ENCODE assay signal across 1 cellular context in the genomic region with DNA sequence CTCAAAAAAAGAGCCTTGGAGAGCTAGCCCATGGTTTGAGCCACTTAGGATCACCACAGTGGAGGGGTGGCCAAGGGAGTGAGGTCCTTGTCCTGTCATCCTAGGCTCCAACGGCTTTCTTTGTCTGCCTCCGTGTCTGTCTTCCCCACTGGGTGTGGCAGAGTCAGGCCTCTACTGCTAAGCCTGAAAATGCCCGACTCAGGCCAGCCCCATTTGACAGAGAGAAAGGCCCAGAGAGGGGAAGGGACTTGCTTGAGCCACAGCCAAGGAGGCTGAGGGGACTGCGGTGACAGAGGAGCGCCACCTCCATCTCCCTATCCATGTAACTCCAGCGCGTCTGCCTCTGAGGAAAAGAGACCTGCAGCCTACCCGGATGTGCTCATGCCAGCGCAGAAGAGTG.
TF ChIP-seq lines count a peak whose summit lies in the region.

No MANE protein-coding gene starts in this region.

TF ChIP-seq in HepG2, 621 proteins besides CTCF, POLR2A, EP300 and RAD21:
- TF ChIP-seq, protein P1, sequence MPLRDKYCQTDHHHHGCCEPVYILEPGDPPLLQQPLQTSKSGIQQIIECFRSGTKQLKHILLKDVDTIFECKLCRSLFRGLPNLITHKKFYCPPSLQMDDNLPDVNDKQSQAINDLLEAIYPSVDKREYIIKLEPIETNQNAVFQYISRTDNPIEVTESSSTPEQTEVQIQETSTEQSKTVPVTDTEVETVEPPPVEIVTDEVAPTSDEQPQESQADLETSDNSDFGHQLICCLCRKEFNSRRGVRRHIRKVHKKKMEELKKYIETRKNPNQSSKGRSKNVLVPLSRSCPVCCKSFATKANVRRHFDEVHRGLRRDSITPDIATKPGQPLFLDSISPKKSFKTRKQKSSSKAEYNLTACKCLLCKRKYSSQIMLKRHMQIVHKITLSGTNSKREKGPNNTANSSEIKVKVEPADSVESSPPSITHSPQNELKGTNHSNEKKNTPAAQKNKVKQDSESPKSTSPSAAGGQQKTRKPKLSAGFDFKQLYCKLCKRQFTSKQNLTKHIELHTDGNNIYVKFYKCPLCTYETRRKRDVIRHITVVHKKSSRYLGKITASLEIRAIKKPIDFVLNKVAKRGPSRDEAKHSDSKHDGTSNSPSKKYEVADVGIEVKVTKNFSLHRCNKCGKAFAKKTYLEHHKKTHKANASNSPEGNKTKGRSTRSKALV (CRISPR knock-in tag; IDR thresholded peaks at IDR 0.05): no peak
- no peak for TF ChIP-seq KLF9 (CRISPR knock-in tag; IDR thresholded peaks at IDR 0.05; ENCODE audit: low read depth)
- TF ChIP-seq KDM5A (IDR thresholded peaks at IDR 0.05; ENCODE audit: borderline replicate concordance, low read length): no peak
- TF ChIP-seq, protein P2, sequence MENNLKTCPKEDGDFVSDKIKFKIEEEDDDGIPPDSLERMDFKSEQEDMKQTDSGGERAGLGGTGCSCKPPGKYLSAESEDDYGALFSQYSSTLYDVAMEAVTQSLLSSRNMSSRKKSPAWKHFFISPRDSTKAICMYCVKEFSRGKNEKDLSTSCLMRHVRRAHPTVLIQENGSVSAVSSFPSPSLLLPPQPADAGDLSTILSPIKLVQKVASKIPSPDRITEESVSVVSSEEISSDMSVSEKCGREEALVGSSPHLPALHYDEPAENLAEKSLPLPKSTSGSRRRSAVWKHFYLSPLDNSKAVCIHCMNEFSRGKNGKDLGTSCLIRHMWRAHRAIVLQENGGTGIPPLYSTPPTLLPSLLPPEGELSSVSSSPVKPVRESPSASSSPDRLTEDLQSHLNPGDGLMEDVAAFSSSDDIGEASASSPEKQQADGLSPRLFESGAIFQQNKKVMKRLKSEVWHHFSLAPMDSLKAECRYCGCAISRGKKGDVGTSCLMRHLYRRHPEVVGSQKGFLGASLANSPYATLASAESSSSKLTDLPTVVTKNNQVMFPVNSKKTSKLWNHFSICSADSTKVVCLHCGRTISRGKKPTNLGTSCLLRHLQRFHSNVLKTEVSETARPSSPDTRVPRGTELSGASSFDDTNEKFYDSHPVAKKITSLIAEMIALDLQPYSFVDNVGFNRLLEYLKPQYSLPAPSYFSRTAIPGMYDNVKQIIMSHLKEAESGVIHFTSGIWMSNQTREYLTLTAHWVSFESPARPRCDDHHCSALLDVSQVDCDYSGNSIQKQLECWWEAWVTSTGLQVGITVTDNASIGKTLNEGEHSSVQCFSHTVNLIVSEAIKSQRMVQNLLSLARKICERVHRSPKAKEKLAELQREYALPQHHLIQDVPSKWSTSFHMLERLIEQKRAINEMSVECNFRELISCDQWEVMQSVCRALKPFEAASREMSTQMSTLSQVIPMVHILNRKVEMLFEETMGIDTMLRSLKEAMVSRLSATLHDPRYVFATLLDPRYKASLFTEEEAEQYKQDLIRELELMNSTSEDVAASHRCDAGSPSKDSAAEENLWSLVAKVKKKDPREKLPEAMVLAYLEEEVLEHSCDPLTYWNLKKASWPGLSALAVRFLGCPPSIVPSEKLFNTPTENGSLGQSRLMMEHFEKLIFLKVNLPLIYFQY (CRISPR knock-in tag; IDR thresholded peaks at IDR 0.05; ENCODE audit: borderline replicate concordance): no peak
- TF ChIP-seq, protein P3, sequence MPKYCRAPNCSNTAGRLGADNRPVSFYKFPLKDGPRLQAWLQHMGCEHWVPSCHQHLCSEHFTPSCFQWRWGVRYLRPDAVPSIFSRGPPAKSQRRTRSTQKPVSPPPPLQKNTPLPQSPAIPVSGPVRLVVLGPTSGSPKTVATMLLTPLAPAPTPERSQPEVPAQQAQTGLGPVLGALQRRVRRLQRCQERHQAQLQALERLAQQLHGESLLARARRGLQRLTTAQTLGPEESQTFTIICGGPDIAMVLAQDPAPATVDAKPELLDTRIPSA (CRISPR knock-in tag; IDR thresholded peaks at IDR 0.05; ENCODE audit: borderline replicate concordance): no peak
- TF ChIP-seq ZSCAN30 (CRISPR knock-in tag; IDR thresholded peaks at IDR 0.05): no peak
- no peak for TF ChIP-seq TAF15 (IDR thresholded peaks at IDR 0.05; ENCODE audit: low read depth, low read length, poor library complexity, severe bottlenecking)
- no peak for TF ChIP-seq RBM22 (optimal IDR thresholded peaks at IDR 0.05; ENCODE audit: low read length)
- TF ChIP-seq, protein P4, sequence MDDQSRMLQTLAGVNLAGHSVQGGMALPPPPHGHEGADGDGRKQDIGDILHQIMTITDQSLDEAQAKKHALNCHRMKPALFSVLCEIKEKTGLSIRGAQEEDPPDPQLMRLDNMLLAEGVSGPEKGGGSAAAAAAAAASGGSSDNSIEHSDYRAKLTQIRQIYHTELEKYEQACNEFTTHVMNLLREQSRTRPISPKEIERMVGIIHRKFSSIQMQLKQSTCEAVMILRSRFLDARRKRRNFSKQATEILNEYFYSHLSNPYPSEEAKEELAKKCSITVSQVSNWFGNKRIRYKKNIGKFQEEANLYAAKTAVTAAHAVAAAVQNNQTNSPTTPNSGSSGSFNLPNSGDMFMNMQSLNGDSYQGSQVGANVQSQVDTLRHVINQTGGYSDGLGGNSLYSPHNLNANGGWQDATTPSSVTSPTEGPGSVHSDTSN (CRISPR knock-in tag; IDR thresholded peaks at IDR 0.05; ENCODE audit: borderline replicate concordance): no peak
- TF ChIP-seq, protein P5, sequence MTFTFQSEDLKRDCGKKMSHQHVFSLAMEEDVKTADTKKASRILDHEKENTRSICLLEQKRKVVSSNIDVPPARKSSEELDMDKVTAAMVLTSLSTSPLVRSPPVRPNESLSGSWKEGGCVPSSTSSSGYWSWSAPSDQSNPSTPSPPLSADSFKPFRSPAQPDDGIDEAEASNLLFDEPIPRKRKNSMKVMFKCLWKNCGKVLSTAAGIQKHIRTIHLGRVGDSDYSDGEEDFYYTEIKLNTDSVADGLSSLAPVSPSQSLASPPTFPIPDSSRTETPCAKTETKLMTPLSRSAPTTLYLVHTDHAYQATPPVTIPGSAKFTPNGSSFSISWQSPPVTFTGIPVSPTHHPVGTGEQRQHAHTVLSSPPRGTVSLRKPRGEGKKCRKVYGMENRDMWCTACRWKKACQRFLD (CRISPR knock-in tag; IDR thresholded peaks at IDR 0.05; ENCODE audit: borderline replicate concordance): no peak
- no peak for TF ChIP-seq ZSCAN20 (CRISPR knock-in tag; IDR thresholded peaks at IDR 0.05; ENCODE audit: borderline replicate concordance)
- no peak for TF ChIP-seq FIP1L1 (IDR thresholded peaks at IDR 0.05; ENCODE audit: borderline replicate concordance, insufficient read depth, low read depth, low read length)
- TF ChIP-seq GPN1 (CRISPR knock-in tag; IDR thresholded peaks at IDR 0.05; ENCODE audit: borderline replicate concordance): no peak
- TF ChIP-seq, protein P6, sequence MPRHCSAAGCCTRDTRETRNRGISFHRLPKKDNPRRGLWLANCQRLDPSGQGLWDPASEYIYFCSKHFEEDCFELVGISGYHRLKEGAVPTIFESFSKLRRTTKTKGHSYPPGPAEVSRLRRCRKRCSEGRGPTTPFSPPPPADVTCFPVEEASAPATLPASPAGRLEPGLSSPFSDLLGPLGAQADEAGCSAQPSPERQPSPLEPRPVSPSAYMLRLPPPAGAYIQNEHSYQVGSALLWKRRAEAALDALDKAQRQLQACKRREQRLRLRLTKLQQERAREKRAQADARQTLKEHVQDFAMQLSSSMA (CRISPR knock-in tag; IDR thresholded peaks at IDR 0.05): no peak
